ENCODE assay signal across 10 cellular contexts in the genomic region with DNA sequence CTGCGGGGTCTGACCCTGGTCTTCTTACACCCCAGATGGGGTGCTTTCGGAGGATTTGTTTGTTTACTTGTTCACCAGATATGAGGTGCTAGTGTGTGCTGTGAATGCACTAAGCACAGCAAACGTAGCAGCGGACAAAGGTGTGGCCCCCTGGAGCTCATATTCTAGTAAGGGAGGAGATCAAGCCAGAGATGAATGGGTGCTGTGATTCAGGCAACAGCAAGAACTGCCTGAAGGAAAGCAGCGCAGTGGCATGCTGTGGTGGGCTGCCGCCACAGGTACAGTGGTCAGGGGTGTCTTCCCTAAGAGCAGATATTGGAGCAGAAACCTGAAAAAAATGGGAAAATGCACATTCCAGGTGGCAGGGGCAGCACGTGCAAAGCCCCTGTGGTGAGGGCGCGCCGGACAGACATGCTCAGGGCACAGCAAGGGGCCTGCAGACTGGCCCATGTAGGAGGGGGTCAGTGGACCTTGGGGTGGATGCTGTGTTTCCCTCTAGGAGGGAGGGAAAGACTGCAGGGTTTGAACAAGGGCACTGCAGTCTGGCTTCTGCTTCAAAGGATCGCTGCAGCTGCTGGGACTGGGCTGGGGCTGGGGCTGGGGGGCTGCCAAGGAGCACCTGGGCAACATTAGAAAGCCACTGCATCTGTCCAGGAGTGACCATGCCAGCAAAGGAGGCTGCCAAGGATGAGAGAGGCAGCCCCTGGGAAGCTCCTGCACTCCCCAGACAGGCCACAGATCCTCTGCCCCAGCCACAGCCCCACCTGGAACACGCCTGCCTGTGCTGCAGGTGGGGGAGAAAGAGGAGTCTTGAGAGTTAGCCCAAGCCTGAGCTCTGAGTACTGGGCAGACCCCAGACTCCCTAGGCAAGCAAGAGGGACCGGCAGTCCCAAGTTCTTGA. TPM values are rescaled to one million over a fixed set of nuclear protein-coding genes. Genes with fewer than 3 reads are reported as not detected.
DNase-seq lines count a peak whose midpoint lies in the region; ATAC-seq and TF ChIP-seq lines count a peak whose summit lies in the region.
"Had no signal": no experiment of that assay in that cellular context is flagged by ENCODE, and none has a peak within 500 bp of the region (broad histone marks: within the 10 kb centered on the region; RNA-seq: fewer than 3 reads in every experiment).

No MANE protein-coding gene starts in this region.

- TF ChIP-seq RAD21 in SK-N-SH (IDR thresholded peaks at IDR 0.05; ENCODE audit: low read length), result no peak

- no peaks in the 10 kb centered on the region for H3K9me2 ChIP-seq in SK-N-SH

- H3K9me3 Mint-ChIP-seq in nephron, result no peaks in the 10 kb centered on the region
- no peaks in the 10 kb centered on the region for H3K9me3 Mint-ChIP-seq in stimulated activated naive CD8-positive, alpha-beta T cell treated with anti-CD3 and anti-CD28 coated beads, Interleukin-15, amount 100 ng/mL, for 72 hours
- H3K9me3 Mint-ChIP-seq: memory B cell had no signal

- H3K4me3 Mint-ChIP-seq in nephron, result peak overlapping the region in 1 of 3 experiments; percentile 35
- H3K4me3 Mint-ChIP-seq in stimulated activated naive CD8-positive, alpha-beta T cell treated with anti-CD3 and anti-CD28 coated beads, Interleukin-15, amount 100 ng/mL, for 72 hours, result no peak overlapping the region
- H3K4me3 Mint-ChIP-seq: memory B cell had no signal

- H3K79me2 ChIP-seq in SK-N-SH (ENCODE audit: insufficient read depth), result peaks cover 8% of the 10 kb centered on the region

- H2AFZ ChIP-seq in SK-N-SH (ENCODE audit: low read depth), result peak overlapping the region; percentile 4; the same call in 1 of the 2 replicates

- no peaks in the 10 kb centered on the region for H3K27me3 Mint-ChIP-seq in nephron (ENCODE audit: low read depth)
- H3K27me3 Mint-ChIP-seq in stimulated activated naive CD8-positive, alpha-beta T cell treated with anti-CD3 and anti-CD28 coated beads, Interleukin-15, amount 100 ng/mL, for 72 hours, result no peaks in the 10 kb centered on the region

- TF ChIP-seq CTCF in SK-N-SH (IDR thresholded peaks at IDR 0.05) (no peak), epithelial cell of esophagus (IDR thresholded peaks at IDR 0.05; ENCODE audit: insufficient read depth, low read depth, low read length, missing control alignments) (no peak), nephron (IDR thresholded peaks at IDR 0.05; ENCODE audit: unreplicated experiment in 3 of 3) (no peak), uterus (IDR thresholded peaks at IDR 0.05) (no peak)

- H3K4me1 ChIP-seq in SK-N-SH (ENCODE audit: control insufficient read depth in 1 of 2, insufficient read depth in 2 of 2, low read depth in 1 of 2, low read length in 1 of 2) (peaks cover 35 to 62% of the 10 kb centered on the region in 2 experiments; a peak in 3 of 4 replicates), uterus (peaks cover 5 to 20% of the 10 kb centered on the region in 2 donors)

- H3K9me3 ChIP-seq in SK-N-SH (no peaks in the 10 kb centered on the region), uterus (no peaks in the 10 kb centered on the region)

- H3K36me3 Mint-ChIP-seq in nephron (ENCODE audit: low read depth), result peaks cover 2% of the 10 kb centered on the region
- H3K36me3 Mint-ChIP-seq: memory B cell had no signal

- peak overlapping the region; percentile 85 for H3K4me2 ChIP-seq in SK-N-SH

- H3K27ac ChIP-seq in SK-N-SH (ENCODE audit: low read depth in 2 of 2, low read length in 1 of 2), result peak overlapping the region; percentile 62 to 95
- H3K27ac ChIP-seq in uterus, result peak overlapping the region; percentile 89 to 100

- H3F3A ChIP-seq in SK-N-SH (replicated peaks; ENCODE audit: insufficient read depth), result peaks cover 20% of the 10 kb centered on the region

- H3K27me3 ChIP-seq in SK-N-SH (ENCODE audit: insufficient read depth) (no peaks in the 10 kb centered on the region), uterus (no peaks in the 10 kb centered on the region)

- POLR2A ChIA-PET in SK-N-SH (lab: Yijun Ruan, JAX), result interaction anchor here (0.6 kb wide), 1 partner anchor 1521 kb away, joined by 3 read pairs; no protein-coding TSS in a partner anchor

- CTCF ChIA-PET in SK-N-SH (lab: Yijun Ruan, JAX), result interaction anchor here (1.0 to 10.6 kb wide), 4 partner anchors 12 to 47 kb away, joined by 3 to 121 read pairs (median 4); no protein-coding TSS in a partner anchor

- intact Hi-C loops in uterus (cut with DNase I; ENCODE audit: low total_unique reads), result no loop called here

- H3K4me3 ChIP-seq in SK-N-SH (ENCODE audit: low read depth in 2 of 2, low read length in 1 of 2), result no peak overlapping the region
- no peak overlapping the region for H3K4me3 ChIP-seq in epithelial cell of esophagus (ENCODE audit: low read length)
- H3K4me3 ChIP-seq in uterus, result no peak overlapping the region

- 93% methylated on average over 9 of the region's 13 CpGs for WGBS in SK-N-SH (ENCODE audit: low lambda C conversion rate)

- no peaks in the 10 kb centered on the region for H4K20me1 ChIP-seq in SK-N-SH (ENCODE audit: insufficient read depth)

- no peak for TF ChIP-seq POLR2A in uterus (IDR thresholded peaks at IDR 0.05)

- no peak for ATAC-seq in SK-N-SH treated with all-trans-retinoic acid at 6 μM for 48 hours
- ATAC-seq in HG03039 (IDR thresholded peaks at IDR 0.05; ENCODE audit: unreplicated experiment), result no peak
- ATAC-seq in stimulated activated naive CD8-positive, alpha-beta T cell treated with anti-CD3 and anti-CD28 coated beads, Interleukin-15, amount 100 ng/mL, for 72 hours, result no peak

- no peaks in the 10 kb centered on the region for H3K36me3 ChIP-seq in SK-N-SH (replicated peaks in 1 of 2; ENCODE audit: control insufficient read depth in 1 of 2, insufficient read depth in 2 of 2, low read length in 1 of 2)
- no peaks in the 10 kb centered on the region for H3K36me3 ChIP-seq in uterus

- no peak for TF ChIP-seq EP300 in SK-N-SH (IDR thresholded peaks at IDR 0.05; ENCODE audit: borderline replicate concordance in 1 of 2, low read depth in 1 of 2, low read length in 1 of 2)

- DNase-seq in SK-N-SH (no peak), epithelial cell of esophagus (ENCODE audit: low read depth) (peak; percentile 67), uterus (peak in 1 of 2 donors; percentile 24), foreskin melanocyte (no peak)
- DNase-seq in stimulated activated naive CD8-positive, alpha-beta T cell treated with anti-CD3 and anti-CD28 coated beads, Interleukin-15, amount 100 ng/mL, for 72 hours, result no peak
- DNase-seq: activated CD4-positive, alpha-beta T cell treated with anti-CD3 and anti-CD28 coated beads, Interleukin-2, amount 50 U/mL, for 48 hours had no signal

- peak overlapping the region; percentile 97 to 99 (median 98) for H3K27ac Mint-ChIP-seq in nephron
- H3K27ac Mint-ChIP-seq in stimulated activated naive CD8-positive, alpha-beta T cell treated with anti-CD3 and anti-CD28 coated beads, Interleukin-15, amount 100 ng/mL, for 72 hours, result peak overlapping the region in 1 of 2 donors; percentile 74
- H3K27ac Mint-ChIP-seq: memory B cell had no signal

- H3K9ac ChIP-seq in SK-N-SH, result no peak overlapping the region; the same call in 1 of the 2 replicates

- H3K4me1 Mint-ChIP-seq in nephron, result peaks cover 62% of the 10 kb centered on the region
- peaks cover 27% of the 10 kb centered on the region for H3K4me1 Mint-ChIP-seq in stimulated activated naive CD8-positive, alpha-beta T cell treated with anti-CD3 and anti-CD28 coated beads, Interleukin-15, amount 100 ng/mL, for 72 hours
- H3K4me1 Mint-ChIP-seq: memory B cell had no signal

TF ChIP-seq in SK-N-SH, 30 proteins besides CTCF, POLR2A, EP300 and RAD21 (continues in another document):
- TF ChIP-seq YY1 (IDR thresholded peaks at IDR 0.05; ENCODE audit: low read depth) (no peak), FOXJ3 (CRISPR knock-in tag; IDR thresholded peaks at IDR 0.05) (no peak), TAF1 (IDR thresholded peaks at IDR 0.05; ENCODE audit: borderline replicate concordance, low read depth, low read length) (no peak), NRF1 (IDR thresholded peaks at IDR 0.05; ENCODE audit: low read depth, low read length) (no peak), FOXM1 (IDR thresholded peaks at IDR 0.05; ENCODE audit: low read depth) (no peak), SMC3 (IDR thresholded peaks at IDR 0.05; ENCODE audit: low read depth, low read length) (no peak), RXRA (IDR thresholded peaks at IDR 0.05; ENCODE audit: borderline replicate concordance, low read depth) (no peak)

TF ChIP-seq in SK-N-SH treated with all-trans-retinoic acid at 6 μM for 48 hours, 23 proteins besides CTCF, POLR2A, EP300 and RAD21 (continues in another document):
- TF ChIP-seq, protein P1, sequence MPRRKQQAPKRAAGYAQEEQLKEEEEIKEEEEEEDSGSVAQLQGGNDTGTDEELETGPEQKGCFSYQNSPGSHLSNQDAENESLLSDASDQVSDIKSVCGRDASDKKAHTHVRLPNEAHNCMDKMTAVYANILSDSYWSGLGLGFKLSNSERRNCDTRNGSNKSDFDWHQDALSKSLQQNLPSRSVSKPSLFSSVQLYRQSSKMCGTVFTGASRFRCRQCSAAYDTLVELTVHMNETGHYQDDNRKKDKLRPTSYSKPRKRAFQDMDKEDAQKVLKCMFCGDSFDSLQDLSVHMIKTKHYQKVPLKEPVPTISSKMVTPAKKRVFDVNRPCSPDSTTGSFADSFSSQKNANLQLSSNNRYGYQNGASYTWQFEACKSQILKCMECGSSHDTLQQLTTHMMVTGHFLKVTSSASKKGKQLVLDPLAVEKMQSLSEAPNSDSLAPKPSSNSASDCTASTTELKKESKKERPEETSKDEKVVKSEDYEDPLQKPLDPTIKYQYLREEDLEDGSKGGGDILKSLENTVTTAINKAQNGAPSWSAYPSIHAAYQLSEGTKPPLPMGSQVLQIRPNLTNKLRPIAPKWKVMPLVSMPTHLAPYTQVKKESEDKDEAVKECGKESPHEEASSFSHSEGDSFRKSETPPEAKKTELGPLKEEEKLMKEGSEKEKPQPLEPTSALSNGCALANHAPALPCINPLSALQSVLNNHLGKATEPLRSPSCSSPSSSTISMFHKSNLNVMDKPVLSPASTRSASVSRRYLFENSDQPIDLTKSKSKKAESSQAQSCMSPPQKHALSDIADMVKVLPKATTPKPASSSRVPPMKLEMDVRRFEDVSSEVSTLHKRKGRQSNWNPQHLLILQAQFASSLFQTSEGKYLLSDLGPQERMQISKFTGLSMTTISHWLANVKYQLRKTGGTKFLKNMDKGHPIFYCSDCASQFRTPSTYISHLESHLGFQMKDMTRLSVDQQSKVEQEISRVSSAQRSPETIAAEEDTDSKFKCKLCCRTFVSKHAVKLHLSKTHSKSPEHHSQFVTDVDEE (CRISPR knock-in tag; IDR thresholded peaks at IDR 0.05), result no peak
- no peak for TF ChIP-seq RARB (CRISPR knock-in tag; IDR thresholded peaks at IDR 0.05)

RNA-seq across cellular contexts. Expression of a gene that starts 0.9 kb away (rescaled TPM):
- polyA plus RNA-seq in SK-N-SH (2012; rRNA removed), result 5.3 and 6.1 TPM in 2 replicates
- 3.2 and 4.1 TPM in 2 replicates for polyA plus RNA-seq in SK-N-SH (2012; cell fraction: cytosol; rRNA removed)
- polyA plus RNA-seq in SK-N-SH (2012; cell fraction: nucleus; rRNA removed), result 8.7 and 9.0 TPM in 2 replicates
- total RNA-seq in uterus, result 100 to 1,000 TPM in 1 of 4 donors, 10 to 100 TPM in 2, 1 to 10 TPM in 1; 8.2 to 266 (median 52.8) TPM

RNA-seq across cellular contexts. Expression of a gene that starts 19.9 kb away (rescaled TPM):
- polyA plus RNA-seq in SK-N-SH (2012; rRNA removed), result 11.0 and 14.1 TPM in 2 replicates
- polyA plus RNA-seq in SK-N-SH (2012; cell fraction: cytosol; rRNA removed), result 4.6 and 5.5 TPM in 2 replicates
- 70.4 and 80.8 TPM in 2 replicates for polyA plus RNA-seq in SK-N-SH (2012; cell fraction: nucleus; rRNA removed)
- 10 to 100 TPM in 1 of 4 donors, 1 to 10 TPM in 3; 6.1 to 26.5 (median 8.2) TPM for total RNA-seq in uterus

RNA-seq across cellular contexts. Expression of a gene that starts 21.2 kb away (rescaled TPM):
- polyA plus RNA-seq in SK-N-SH (2012; rRNA removed), result 10.2 and 13.2 TPM in 2 replicates
- polyA plus RNA-seq in SK-N-SH (2012; cell fraction: cytosol; rRNA removed), result 17.1 and 20.7 TPM in 2 replicates
- 2.3 and 5.2 TPM in 2 replicates for polyA plus RNA-seq in SK-N-SH (2012; cell fraction: nucleus; rRNA removed)
- 10 to 100 TPM; 20.7 to 78.1 (median 34.6) TPM for total RNA-seq in uterus
